ENCODE assay signal across 1 cellular context in the genomic region with DNA sequence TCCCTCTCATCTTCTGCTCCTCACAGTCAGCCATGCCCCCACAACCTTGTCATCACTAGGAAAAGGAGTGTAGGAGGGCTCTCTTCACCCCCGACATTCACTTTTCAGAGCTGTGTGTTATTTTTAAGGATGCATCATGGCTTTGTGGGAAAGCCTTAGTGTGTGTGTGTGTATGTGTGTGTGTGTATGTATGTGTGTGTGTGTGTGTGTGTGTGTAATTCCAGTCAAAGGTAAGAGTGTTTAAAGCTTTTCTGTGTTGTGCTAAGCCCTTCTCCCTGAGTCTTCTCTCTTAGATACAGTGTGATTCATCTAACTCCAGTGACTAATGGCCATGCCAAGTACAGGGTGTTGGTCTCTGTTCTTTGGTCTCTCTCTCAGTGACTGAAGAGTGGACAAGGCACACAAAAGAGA.
TF ChIP-seq lines count a peak whose summit lies in the region.

No MANE protein-coding gene starts in this region.

TF ChIP-seq in WTC11, 78 proteins besides CTCF, POLR2A, EP300 and RAD21 (continued from another document):
- TF ChIP-seq ZNF219 (CRISPR knock-in tag; IDR thresholded peaks at IDR 0.05; ENCODE audit: borderline replicate concordance) (no peak), ATF1 (CRISPR knock-in tag; IDR thresholded peaks at IDR 0.05) (no peak), JUN (CRISPR knock-in tag; IDR thresholded peaks at IDR 0.05) (no peak), ZNF317 (CRISPR knock-in tag; IDR thresholded peaks at IDR 0.05; ENCODE audit: borderline replicate concordance, low read depth) (no peak), ZNF138 (CRISPR knock-in tag; conservative IDR thresholded peaks at IDR 0.05) (no peak), FOXK1 (CRISPR knock-in tag; IDR thresholded peaks at IDR 0.05) (no peak), ELF4 (CRISPR knock-in tag; IDR thresholded peaks at IDR 0.05; ENCODE audit: low read depth) (no peak)
- TF ChIP-seq, protein P1, sequence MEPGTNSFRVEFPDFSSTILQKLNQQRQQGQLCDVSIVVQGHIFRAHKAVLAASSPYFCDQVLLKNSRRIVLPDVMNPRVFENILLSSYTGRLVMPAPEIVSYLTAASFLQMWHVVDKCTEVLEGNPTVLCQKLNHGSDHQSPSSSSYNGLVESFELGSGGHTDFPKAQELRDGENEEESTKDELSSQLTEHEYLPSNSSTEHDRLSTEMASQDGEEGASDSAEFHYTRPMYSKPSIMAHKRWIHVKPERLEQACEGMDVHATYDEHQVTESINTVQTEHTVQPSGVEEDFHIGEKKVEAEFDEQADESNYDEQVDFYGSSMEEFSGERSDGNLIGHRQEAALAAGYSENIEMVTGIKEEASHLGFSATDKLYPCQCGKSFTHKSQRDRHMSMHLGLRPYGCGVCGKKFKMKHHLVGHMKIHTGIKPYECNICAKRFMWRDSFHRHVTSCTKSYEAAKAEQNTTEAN (CRISPR knock-in tag; IDR thresholded peaks at IDR 0.05): no peak
- TF ChIP-seq, protein P2, sequence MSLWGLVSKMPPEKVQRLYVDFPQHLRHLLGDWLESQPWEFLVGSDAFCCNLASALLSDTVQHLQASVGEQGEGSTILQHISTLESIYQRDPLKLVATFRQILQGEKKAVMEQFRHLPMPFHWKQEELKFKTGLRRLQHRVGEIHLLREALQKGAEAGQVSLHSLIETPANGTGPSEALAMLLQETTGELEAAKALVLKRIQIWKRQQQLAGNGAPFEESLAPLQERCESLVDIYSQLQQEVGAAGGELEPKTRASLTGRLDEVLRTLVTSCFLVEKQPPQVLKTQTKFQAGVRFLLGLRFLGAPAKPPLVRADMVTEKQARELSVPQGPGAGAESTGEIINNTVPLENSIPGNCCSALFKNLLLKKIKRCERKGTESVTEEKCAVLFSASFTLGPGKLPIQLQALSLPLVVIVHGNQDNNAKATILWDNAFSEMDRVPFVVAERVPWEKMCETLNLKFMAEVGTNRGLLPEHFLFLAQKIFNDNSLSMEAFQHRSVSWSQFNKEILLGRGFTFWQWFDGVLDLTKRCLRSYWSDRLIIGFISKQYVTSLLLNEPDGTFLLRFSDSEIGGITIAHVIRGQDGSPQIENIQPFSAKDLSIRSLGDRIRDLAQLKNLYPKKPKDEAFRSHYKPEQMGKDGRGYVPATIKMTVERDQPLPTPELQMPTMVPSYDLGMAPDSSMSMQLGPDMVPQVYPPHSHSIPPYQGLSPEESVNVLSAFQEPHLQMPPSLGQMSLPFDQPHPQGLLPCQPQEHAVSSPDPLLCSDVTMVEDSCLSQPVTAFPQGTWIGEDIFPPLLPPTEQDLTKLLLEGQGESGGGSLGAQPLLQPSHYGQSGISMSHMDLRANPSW (CRISPR knock-in tag; conservative IDR thresholded peaks at IDR 0.05; ENCODE audit: low read depth): no peak
- TF ChIP-seq, protein P3, sequence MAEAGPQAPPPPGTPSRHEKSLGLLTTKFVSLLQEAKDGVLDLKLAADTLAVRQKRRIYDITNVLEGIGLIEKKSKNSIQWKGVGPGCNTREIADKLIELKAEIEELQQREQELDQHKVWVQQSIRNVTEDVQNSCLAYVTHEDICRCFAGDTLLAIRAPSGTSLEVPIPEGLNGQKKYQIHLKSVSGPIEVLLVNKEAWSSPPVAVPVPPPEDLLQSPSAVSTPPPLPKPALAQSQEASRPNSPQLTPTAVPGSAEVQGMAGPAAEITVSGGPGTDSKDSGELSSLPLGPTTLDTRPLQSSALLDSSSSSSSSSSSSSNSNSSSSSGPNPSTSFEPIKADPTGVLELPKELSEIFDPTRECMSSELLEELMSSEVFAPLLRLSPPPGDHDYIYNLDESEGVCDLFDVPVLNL (CRISPR knock-in tag; IDR thresholded peaks at IDR 0.05; ENCODE audit: borderline replicate concordance, low read depth): no peak
- TF ChIP-seq, protein P4, sequence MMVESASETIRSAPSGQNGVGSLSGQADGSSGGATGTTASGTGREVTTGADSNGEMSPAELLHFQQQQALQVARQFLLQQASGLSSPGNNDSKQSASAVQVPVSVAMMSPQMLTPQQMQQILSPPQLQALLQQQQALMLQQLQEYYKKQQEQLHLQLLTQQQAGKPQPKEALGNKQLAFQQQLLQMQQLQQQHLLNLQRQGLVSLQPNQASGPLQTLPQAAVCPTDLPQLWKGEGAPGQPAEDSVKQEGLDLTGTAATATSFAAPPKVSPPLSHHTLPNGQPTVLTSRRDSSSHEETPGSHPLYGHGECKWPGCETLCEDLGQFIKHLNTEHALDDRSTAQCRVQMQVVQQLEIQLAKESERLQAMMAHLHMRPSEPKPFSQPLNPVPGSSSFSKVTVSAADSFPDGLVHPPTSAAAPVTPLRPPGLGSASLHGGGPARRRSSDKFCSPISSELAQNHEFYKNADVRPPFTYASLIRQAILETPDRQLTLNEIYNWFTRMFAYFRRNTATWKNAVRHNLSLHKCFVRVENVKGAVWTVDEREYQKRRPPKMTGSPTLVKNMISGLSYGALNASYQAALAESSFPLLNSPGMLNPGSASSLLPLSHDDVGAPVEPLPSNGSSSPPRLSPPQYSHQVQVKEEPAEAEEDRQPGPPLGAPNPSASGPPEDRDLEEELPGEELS (CRISPR knock-in tag; IDR thresholded peaks at IDR 0.05): no peak
